8 cellular contexts compared by ENCODE assay signal in the genomic region with DNA sequence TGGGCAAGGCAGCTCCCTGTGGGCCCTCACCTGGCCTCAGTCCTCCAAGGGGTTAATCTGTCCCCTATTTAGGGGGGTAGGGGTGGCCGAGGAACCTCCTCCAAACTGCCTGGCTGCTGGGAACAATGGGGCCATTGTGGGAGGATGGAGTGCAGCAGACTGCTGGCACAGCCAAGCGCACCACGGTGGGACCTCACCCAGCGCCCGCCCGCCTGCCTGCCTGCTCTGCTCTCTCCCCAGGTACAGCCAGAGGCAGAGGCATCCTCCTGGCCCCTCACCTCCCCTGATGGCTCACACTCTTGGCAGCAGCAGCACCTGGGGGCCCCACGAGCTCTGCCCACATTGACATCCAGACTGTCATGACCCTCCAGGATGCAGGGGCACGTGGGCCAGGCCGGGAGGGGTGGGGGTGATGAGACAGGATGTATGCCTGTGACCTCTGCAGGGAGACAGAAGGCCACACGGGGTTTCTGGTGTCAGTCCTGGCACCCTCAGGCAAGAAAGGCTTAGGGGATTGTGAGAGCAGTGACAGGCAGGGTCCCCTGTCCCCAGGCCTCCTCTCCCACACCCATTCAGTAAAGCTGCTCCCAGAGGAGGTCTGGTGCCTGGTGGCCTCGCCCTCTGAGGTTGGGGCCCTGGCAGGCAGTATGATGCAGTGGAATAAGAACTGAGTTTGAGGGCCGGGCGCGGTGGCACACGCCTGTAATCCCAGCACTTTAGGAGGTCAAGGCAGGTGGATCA. TPM values are rescaled to one million over a fixed set of nuclear protein-coding genes. Genes with fewer than 3 reads are reported as not detected.
A peak's percentile ranks its signal among the peaks of the same experiment; 100 is the strongest.
DNase-seq lines count a peak whose midpoint lies in the region; ATAC-seq and TF ChIP-seq lines count a peak whose summit lies in the region.

No MANE protein-coding gene starts in this region.

- ATAC-seq in activated CD4-positive, alpha-beta T cell treated with anti-CD3 and anti-CD28 coated beads for 36 hours: peak; percentile 37
- ATAC-seq in activated CD4-positive, CD25-positive, alpha-beta regulatory T cell treated with anti-CD3 and anti-CD28 coated beads, Interleukin-2, amount 50 U/mL, for 24 hours: peak; percentile 37 to 50
- ATAC-seq in HG02610 (IDR thresholded peaks at IDR 0.05; ENCODE audit: unreplicated experiment): no peak

- TF ChIP-seq CTCF in neural crest cell (conservative IDR thresholded peaks at IDR 0.05): no peak

- POLR2A ChIA-PET in activated CD4-positive, alpha-beta T cell treated with anti-CD3 and anti-CD28 coated beads for 36 hours (lab: Charles Lee): interaction anchor here (0.5 to 3.7 kb wide), 8 partner anchors 8 to 358 kb away, joined by 3 to 26 read pairs (median 6); a partner anchor contains a TSS

- H3K27ac Mint-ChIP-seq in activated CD4-positive, alpha-beta T cell treated with anti-CD3 and anti-CD28 coated beads for 36 hours: peak overlapping the region; percentile 100
- peak overlapping the region; percentile 67 for H3K27ac Mint-ChIP-seq in neural crest cell (ENCODE audit: unreplicated experiment)

- DNase-seq in activated CD4-positive, alpha-beta T cell treated with anti-CD3 and anti-CD28 coated beads for 36 hours: peak; percentile 87
- DNase-seq in activated CD4-positive, alpha-beta T cell treated with anti-CD3 and anti-CD28 coated beads for 1 hour: no peak
- DNase-seq in effector CD4-positive, alpha-beta T cell: peak; percentile 77
- DNase-seq in neural crest cell (ENCODE audit: low read depth, low spot score) (no peak), iPS-NIHi11 (ENCODE audit: low spot score) (no peak), NCI-H748 treated with DMSO at 0.1 percent for 48 hours (lab: John Stamatoyannopoulos, UW) (no peak)

- no peaks in the 10 kb centered on the region for H3K27me3 Mint-ChIP-seq in activated CD4-positive, alpha-beta T cell treated with anti-CD3 and anti-CD28 coated beads for 36 hours
- H3K27me3 Mint-ChIP-seq in neural crest cell (ENCODE audit: low read depth): no peaks in the 10 kb centered on the region

- peaks cover 85% of the 10 kb centered on the region for H3K4me1 Mint-ChIP-seq in activated CD4-positive, alpha-beta T cell treated with anti-CD3 and anti-CD28 coated beads for 36 hours
- peaks cover 78% of the 10 kb centered on the region for H3K4me1 Mint-ChIP-seq in neural crest cell

- peak overlapping the region; percentile 65 for H3K4me3 Mint-ChIP-seq in activated CD4-positive, alpha-beta T cell treated with anti-CD3 and anti-CD28 coated beads for 36 hours
- peak overlapping the region; percentile 16 for H3K4me3 Mint-ChIP-seq in neural crest cell

- H3K36me3 Mint-ChIP-seq in activated CD4-positive, alpha-beta T cell treated with anti-CD3 and anti-CD28 coated beads for 36 hours (ENCODE audit: low read depth): peaks cover 11% of the 10 kb centered on the region
- no peaks in the 10 kb centered on the region for H3K36me3 Mint-ChIP-seq in neural crest cell (ENCODE audit: low read depth)

- CTCF ChIA-PET in activated CD4-positive, alpha-beta T cell treated with anti-CD3 and anti-CD28 coated beads for 36 hours (lab: Charles Lee): interaction anchor here (1.2 to 10.3 kb wide), 3 partner anchors 17 to 225 kb away, joined by 4 to 96 read pairs (median 6); no protein-coding TSS in a partner anchor

- H3K9me3 Mint-ChIP-seq in activated CD4-positive, alpha-beta T cell treated with anti-CD3 and anti-CD28 coated beads for 36 hours (ENCODE audit: low read depth): no peaks in the 10 kb centered on the region
- H3K9me3 Mint-ChIP-seq in neural crest cell: no peaks in the 10 kb centered on the region

- intact Hi-C loops in activated CD4-positive, alpha-beta T cell treated with anti-CD3 and anti-CD28 coated beads for 36 hours (cut with DNase I, micrococcal nuclease): no loop called here

RNA-seq across cellular contexts. Expression of a gene that starts 11.4 kb away (rescaled TPM):
- total RNA-seq in activated CD4-positive, alpha-beta T cell treated with anti-CD3 and anti-CD28 coated beads for 36 hours: 10 to 100 TPM; 34.5 to 58.5 TPM
- 19.2 and 21.2 TPM in 2 replicates for total RNA-seq in neural crest cell

RNA-seq across cellular contexts. Expression of a gene that starts 30.7 kb away (rescaled TPM):
- 10 to 100 TPM; 18.9 to 21.3 TPM for total RNA-seq in activated CD4-positive, alpha-beta T cell treated with anti-CD3 and anti-CD28 coated beads for 36 hours
- not detected in 2 replicates for total RNA-seq in neural crest cell

RNA-seq across cellular contexts. Expression of a gene that starts 41.8 kb away (rescaled TPM):
- total RNA-seq in activated CD4-positive, alpha-beta T cell treated with anti-CD3 and anti-CD28 coated beads for 36 hours: under 1 TPM; 0.19 to 0.32 TPM
- total RNA-seq in neural crest cell: not detected in 2 replicates

RNA-seq across cellular contexts. Expression of a gene that starts 57.2 kb away (rescaled TPM):
- not detected for total RNA-seq in activated CD4-positive, alpha-beta T cell treated with anti-CD3 and anti-CD28 coated beads for 36 hours
- total RNA-seq in neural crest cell: not detected in 2 replicates

Comparison
In these comparisons a context has a peak if more than half of its experiments do, and no peak if none do; other contexts are left out.
1. DNase-seq: peak in activated CD4-positive, alpha-beta T cell treated with anti-CD3 and anti-CD28 coated beads for 36 hours (single experiment) and effector CD4-positive, alpha-beta T cell (single experiment); none in activated CD4-positive, alpha-beta T cell treated with anti-CD3 and anti-CD28 coated beads for 1 hour (single experiment), neural crest cell (single experiment), iPS-NIHi11 (single experiment) and NCI-H748 treated with DMSO at 0.1 percent for 48 hours (single experiment).
2. RNA of a gene that starts 30.7 kb away (total RNA-seq): 18.9 to 21.3 TPM in activated CD4-positive, alpha-beta T cell treated with anti-CD3 and anti-CD28 coated beads for 36 hours; not detected in neural crest cell; every median in the first group is over 10 times any median in the second.